In the genomic region with DNA sequence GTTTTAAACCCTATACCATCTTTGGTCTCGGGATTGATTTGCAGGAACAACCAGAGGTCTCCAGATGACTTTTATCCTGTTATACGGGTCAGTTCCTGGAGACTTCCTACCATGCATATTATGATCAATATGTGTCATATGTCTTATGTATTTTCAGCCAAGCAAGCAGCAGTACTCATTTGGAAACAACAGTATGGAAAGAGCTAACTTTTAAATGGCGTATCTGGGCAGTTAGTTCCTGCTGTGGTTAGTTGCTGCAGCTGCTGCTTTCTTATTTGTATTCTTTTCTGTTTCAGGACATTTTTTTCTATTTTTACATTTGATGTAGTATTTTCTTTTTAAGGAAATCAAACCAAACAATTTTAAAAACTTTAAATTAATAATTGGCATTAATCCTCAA, we compare ENCODE assay signal across 22 cellular contexts.
A peak's percentile ranks its signal among the peaks of the same experiment; 100 is the strongest.
DNase-seq lines count a peak whose midpoint lies in the region; ATAC-seq and TF ChIP-seq lines count a peak whose summit lies in the region.
"Had no signal": no experiment of that assay in that cellular context is flagged by ENCODE, and none has a peak within 500 bp of the region (broad histone marks: within the 10 kb centered on the region; RNA-seq: fewer than 3 reads in every experiment).

No MANE protein-coding gene starts in this region.

- H3K27me3 ChIP-seq in gastroesophageal sphincter: no peaks in the 10 kb centered on the region
- H3K27me3 ChIP-seq: right lobe of liver had no signal

- ATAC-seq in GM18511 (IDR thresholded peaks at IDR 0.05; ENCODE audit: unreplicated experiment): peak; percentile 73
- peak; percentile 75 for ATAC-seq in GM21515 (IDR thresholded peaks at IDR 0.05; ENCODE audit: unreplicated experiment)
- ATAC-seq in HG02884 (IDR thresholded peaks at IDR 0.05; ENCODE audit: unreplicated experiment): peak; percentile 53
- peak; percentile 80 for ATAC-seq in HG03520 (IDR thresholded peaks at IDR 0.05; ENCODE audit: unreplicated experiment)
- ATAC-seq in gastroesophageal sphincter: no peak
- ATAC-seq: right lobe of liver; Right ventricle myocardium inferior; stimulated activated naive B cell treated with anti-CD40 and anti-IgM and Interleukin-4, amounts not matched to agents 10 μg/mL and 1 μg/mL and 100 μg/mL, for 72 hours had no signal

- H3K36me3 Mint-ChIP-seq in Calu3 (ENCODE audit: insufficient read depth, unreplicated experiment): no peaks in the 10 kb centered on the region
- H3K36me3 Mint-ChIP-seq: stimulated activated naive B cell treated with anti-CD40 and anti-IgM and Interleukin-4, amounts not matched to agents 10 μg/mL and 1 μg/mL and 100 μg/mL, for 72 hours had no signal

- no peak overlapping the region for H3K4me3 Mint-ChIP-seq in Calu3 (ENCODE audit: low read depth, unreplicated experiment)
- H3K4me3 Mint-ChIP-seq: activated CD4-positive, alpha-beta T cell treated with anti-CD3 and anti-CD28 coated beads, Interleukin-2, amount 10 ng/mL, durations not matched to agents 7 days and 5 days; stimulated activated naive B cell treated with anti-CD40 and anti-IgM and Interleukin-4, amounts not matched to agents 10 μg/mL and 1 μg/mL and 100 μg/mL, for 72 hours had no signal

- TF ChIP-seq CTCF in gastroesophageal sphincter (IDR thresholded peaks at IDR 0.05) (no peak), Calu3 (IDR thresholded peaks at IDR 0.05; ENCODE audit: unreplicated experiment) (no peak)

- H3K27me3 Mint-ChIP-seq in Calu3 (ENCODE audit: unreplicated experiment): no peaks in the 10 kb centered on the region
- H3K27me3 Mint-ChIP-seq: activated CD4-positive, alpha-beta T cell treated with anti-CD3 and anti-CD28 coated beads, Interleukin-2, amount 10 ng/mL, durations not matched to agents 7 days and 5 days; stimulated activated naive B cell treated with anti-CD40 and anti-IgM and Interleukin-4, amounts not matched to agents 10 μg/mL and 1 μg/mL and 100 μg/mL, for 72 hours had no signal

- DNase-seq in NCI-H2081 (lab: John Stamatoyannopoulos, UW) (no peak), Calu3 (no peak), islet precursor cell (no peak)
- DNase-seq: ACHN; activated CD4-positive, alpha-beta T cell treated with anti-CD3 and anti-CD28 coated beads, Interleukin-2, amount 10 ng/mL, durations not matched to agents 7 days and 5 days; activated gamma-delta T cell; dermis blood vessel endothelial cell; DMS 273 treated with DMSO at 0.1 percent for 48 hours; erythroblast; foreskin melanocyte; NCI-H1105 treated with DMSO at 0.1 percent for 48 hours; NCI-H2171; NCI-H526 treated with DMSO at 0.1 percent for 48 hours; right lobe of liver; stimulated activated naive B cell treated with anti-CD40 and anti-IgM and Interleukin-4, amounts not matched to agents 10 μg/mL and 1 μg/mL and 100 μg/mL, for 72 hours had no signal

- 71 to 72% methylated on average over 2 to 3 of the region's 3 CpGs for WGBS in gastroesophageal sphincter (ENCODE audit: low coverage in 1 of 2), 2 donors

- BruUV-seq in Calu3 (replicated peaks; lab: Mats Ljungman, UMichigan): no TSS peak

- H3K9me3 ChIP-seq in gastroesophageal sphincter: no peaks in the 10 kb centered on the region
- H3K9me3 ChIP-seq: right lobe of liver had no signal

- no peaks in the 10 kb centered on the region for H3K36me3 ChIP-seq in gastroesophageal sphincter
- H3K36me3 ChIP-seq: right lobe of liver had no signal

- H3K27ac Mint-ChIP-seq in Calu3 (ENCODE audit: unreplicated experiment): no peak overlapping the region
- H3K27ac Mint-ChIP-seq: activated CD4-positive, alpha-beta T cell treated with anti-CD3 and anti-CD28 coated beads, Interleukin-2, amount 10 ng/mL, durations not matched to agents 7 days and 5 days; stimulated activated naive B cell treated with anti-CD40 and anti-IgM and Interleukin-4, amounts not matched to agents 10 μg/mL and 1 μg/mL and 100 μg/mL, for 72 hours had no signal

- no peak overlapping the region for H3K27ac ChIP-seq in gastroesophageal sphincter
- H3K27ac ChIP-seq: C4-2B, right lobe of liver had no signal

- intact Hi-C loops in Calu3 (cut with micrococcal nuclease; ENCODE audit: unreplicated experiment): no loop called here

- no peak overlapping the region for H3K4me3 ChIP-seq in gastroesophageal sphincter
- H3K4me3 ChIP-seq: right lobe of liver had no signal

- CTCF ChIA-PET in Calu3 (lab: Charles Lee): no interaction called here

- no peaks in the 10 kb centered on the region for H3K9me3 Mint-ChIP-seq in Calu3 (ENCODE audit: low read depth, unreplicated experiment)
- H3K9me3 Mint-ChIP-seq: activated CD4-positive, alpha-beta T cell treated with anti-CD3 and anti-CD28 coated beads, Interleukin-2, amount 10 ng/mL, durations not matched to agents 7 days and 5 days had no signal

- no peak for TF ChIP-seq EP300 in gastroesophageal sphincter (IDR thresholded peaks at IDR 0.05)

- H3K4me1 Mint-ChIP-seq in Calu3 (ENCODE audit: low read depth, unreplicated experiment): peaks cover 7% of the 10 kb centered on the region
- H3K4me1 Mint-ChIP-seq: activated CD4-positive, alpha-beta T cell treated with anti-CD3 and anti-CD28 coated beads, Interleukin-2, amount 10 ng/mL, durations not matched to agents 7 days and 5 days; stimulated activated naive B cell treated with anti-CD40 and anti-IgM and Interleukin-4, amounts not matched to agents 10 μg/mL and 1 μg/mL and 100 μg/mL, for 72 hours had no signal

- no peak for TF ChIP-seq POLR2A in gastroesophageal sphincter (IDR thresholded peaks at IDR 0.05)

- H3K4me1 ChIP-seq in gastroesophageal sphincter: no peaks in the 10 kb centered on the region
- H3K4me1 ChIP-seq: right lobe of liver had no signal
